ENCODE assay signal across 8 cellular contexts in the genomic region with DNA sequence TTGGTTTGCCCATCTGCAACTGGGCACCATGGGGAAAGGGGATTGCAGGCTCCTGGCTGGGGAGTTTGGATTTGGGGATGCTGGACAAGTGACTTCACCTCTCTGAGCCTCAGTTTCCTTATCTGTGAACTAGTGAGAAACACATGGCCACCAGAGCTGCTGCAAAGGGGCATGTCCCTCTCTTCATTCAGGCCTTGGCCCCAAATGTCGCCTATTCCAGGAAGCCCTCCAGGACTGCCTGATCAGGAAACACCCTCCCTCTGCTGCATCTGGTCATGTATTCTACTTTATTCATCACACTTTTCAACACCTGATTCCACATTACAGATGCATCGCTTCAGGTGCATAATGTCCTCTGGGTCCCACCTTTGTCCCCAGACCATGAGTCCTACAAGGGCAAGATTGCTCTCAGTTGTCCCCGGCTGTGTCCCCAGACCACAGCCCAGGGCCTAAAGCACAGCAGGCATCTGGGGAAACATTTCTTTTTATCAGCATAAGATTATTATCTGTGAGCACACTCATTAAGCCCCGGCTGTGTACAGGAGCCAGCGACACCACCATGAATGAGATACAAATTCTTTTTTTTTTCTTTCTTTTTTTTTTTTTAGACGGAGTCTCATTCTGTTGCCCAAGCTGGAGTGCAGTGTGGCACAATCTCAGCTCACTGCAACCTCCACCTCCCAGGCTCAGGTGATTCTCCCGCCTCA. TPM values are rescaled to one million over a fixed set of nuclear protein-coding genes. Genes with fewer than 3 reads are reported as not detected.
DNase-seq lines count a peak whose midpoint lies in the region; ATAC-seq and TF ChIP-seq lines count a peak whose summit lies in the region.

No MANE protein-coding gene starts in this region.

- in situ Hi-C loops in transverse colon (cut with MboI; ENCODE audit: low pct_ligation_motif_present in 1 of 4, low pct_unique_long_range_greater_than_20kb in 1 of 4, low sequenced_read_pairs in 3 of 4): no loop called here

- H3K4me3 ChIP-seq in left lung (peak overlapping the region in 1 of 2 donors; percentile 33), transverse colon (peak overlapping the region in 3 of 4 donors; percentile 20 to 45 (median 21))

- DNase-seq in activated T-cell treated with anti-CD3 and anti-CD28 coated beads, Interleukin-2, amount 50 U/mL, for 72 hours: no peak
- DNase-seq in activated T-cell treated with anti-CD3 and anti-CD28 coated beads for 4 hours (no peak), left lung (no peak), transverse colon (no peak), GM20000 (ENCODE audit: low spot score) (no peak), NCI-H446 treated with DMSO at 0.1 percent for 48 hours (lab: John Stamatoyannopoulos, UW) (no peak)
- no peak for DNase-seq in activated CD8-positive, alpha-beta T cell treated with anti-CD3 and anti-CD28 coated beads for 36 hours

- no peak for TF ChIP-seq POLR2A in transverse colon (IDR thresholded peaks at IDR 0.05)

- WGBS in transverse colon (ENCODE audit: low coverage in 1 of 2), 2 donors: 63 to 100% methylated on average over 1 to 7 of the region's 7 CpGs

- intact Hi-C loops in activated CD8-positive, alpha-beta T cell treated with anti-CD3 and anti-CD28 coated beads for 36 hours (cut with micrococcal nuclease): no loop called here
- intact Hi-C loops in left lung (cut with DNase I): no loop called here
- intact Hi-C loops in transverse colon (cut with DNase I; ENCODE audit: low total_unique reads): no loop called here

- no peak for TF ChIP-seq CTCF in activated CD8-positive, alpha-beta T cell treated with anti-CD3 and anti-CD28 coated beads for 36 hours (IDR thresholded peaks at IDR 0.05)
- TF ChIP-seq CTCF in left lung (IDR thresholded peaks at IDR 0.05) (no peak), transverse colon (IDR thresholded peaks at IDR 0.05) (no peak), GM20000 (IDR thresholded peaks at IDR 0.05; ENCODE audit: extremely low read depth, missing control alignments) (no peak)

- H3K27me3 ChIP-seq in left lung: no peaks in the 10 kb centered on the region
- H3K27me3 ChIP-seq in transverse colon: peaks cover 1% of the 10 kb centered on the region

- H3K36me3 ChIP-seq in left lung (no peaks in the 10 kb centered on the region), transverse colon (no peaks in the 10 kb centered on the region)

- peaks cover 8 to 39% of the 10 kb centered on the region in 2 donors for H3K4me1 ChIP-seq in left lung
- H3K4me1 ChIP-seq in transverse colon: peaks cover 9 to 37% (median 26%) of the 10 kb centered on the region in 4 donors

- peaks cover 0 to 6% of the 10 kb centered on the region in 2 donors for H3K9me3 Mint-ChIP-seq in activated T-cell treated with anti-CD3 and anti-CD28 coated beads, Interleukin-2, amount 50 U/mL, for 72 hours
- peaks cover 2% of the 10 kb centered on the region for H3K9me3 Mint-ChIP-seq in activated CD8-positive, alpha-beta T cell treated with anti-CD3 and anti-CD28 coated beads for 36 hours

- peaks cover 3 to 4% of the 10 kb centered on the region in 2 donors for H3K36me3 Mint-ChIP-seq in activated T-cell treated with anti-CD3 and anti-CD28 coated beads, Interleukin-2, amount 50 U/mL, for 72 hours (ENCODE audit: insufficient read depth in 2 of 2)
- H3K36me3 Mint-ChIP-seq in activated CD8-positive, alpha-beta T cell treated with anti-CD3 and anti-CD28 coated beads for 36 hours (ENCODE audit: low read depth): no peaks in the 10 kb centered on the region

- H3K9me3 ChIP-seq in left lung (no peaks in the 10 kb centered on the region), transverse colon (peaks cover 0 to 3% of the 10 kb centered on the region in 2 donors)

- H3K4me3 Mint-ChIP-seq in activated T-cell treated with anti-CD3 and anti-CD28 coated beads, Interleukin-2, amount 50 U/mL, for 72 hours: peak overlapping the region; percentile 81 to 82
- peak overlapping the region; percentile 51 for H3K4me3 Mint-ChIP-seq in activated CD8-positive, alpha-beta T cell treated with anti-CD3 and anti-CD28 coated beads for 36 hours

- CTCF ChIA-PET in activated CD8-positive, alpha-beta T cell treated with anti-CD3 and anti-CD28 coated beads for 36 hours (lab: Charles Lee): interaction anchor here (0.9 to 2.4 kb wide), 12 partner anchors 11 to 147 kb away, joined by 3 to 15 read pairs (median 4); a partner anchor contains a TSS

- H3K27me3 Mint-ChIP-seq in activated T-cell treated with anti-CD3 and anti-CD28 coated beads, Interleukin-2, amount 50 U/mL, for 72 hours (ENCODE audit: low read depth): no peaks in the 10 kb centered on the region
- H3K27me3 Mint-ChIP-seq in activated CD8-positive, alpha-beta T cell treated with anti-CD3 and anti-CD28 coated beads for 36 hours: peaks cover 2% of the 10 kb centered on the region

- POLR2A ChIA-PET in activated CD8-positive, alpha-beta T cell treated with anti-CD3 and anti-CD28 coated beads for 36 hours (lab: Charles Lee): interaction anchor here (0.7 to 3.0 kb wide), 12 partner anchors 9 to 173 kb away, joined by 3 to 15 read pairs (median 4); a partner anchor contains a TSS

- peak in 1 of 2 donors; percentile 12 for ATAC-seq in activated T-cell treated with anti-CD3 and anti-CD28 coated beads, Interleukin-2, amount 50 U/mL, for 72 hours (replicated peaks in 1 of 2)
- ATAC-seq in activated CD8-positive, alpha-beta T cell treated with anti-CD3 and anti-CD28 coated beads for 36 hours: peak; percentile 23
- ATAC-seq in left lung: no peak
- no peak for ATAC-seq in GM18870 (IDR thresholded peaks at IDR 0.05; ENCODE audit: unreplicated experiment)

- TF ChIP-seq EP300 in transverse colon (IDR thresholded peaks at IDR 0.05; ENCODE audit: low read depth): no peak

- H3K27ac ChIP-seq in left lung (peak overlapping the region; percentile 72 to 74), transverse colon (peak overlapping the region; percentile 42 to 73 (median 60))

- H3K4me1 Mint-ChIP-seq in activated T-cell treated with anti-CD3 and anti-CD28 coated beads, Interleukin-2, amount 50 U/mL, for 72 hours (ENCODE audit: low read depth): peaks cover 58% of the 10 kb centered on the region
- H3K4me1 Mint-ChIP-seq in activated CD8-positive, alpha-beta T cell treated with anti-CD3 and anti-CD28 coated beads for 36 hours (ENCODE audit: low read depth): peaks cover 42% of the 10 kb centered on the region

- peak overlapping the region; percentile 79 for H3K27ac Mint-ChIP-seq in activated T-cell treated with anti-CD3 and anti-CD28 coated beads, Interleukin-2, amount 50 U/mL, for 72 hours
- H3K27ac Mint-ChIP-seq in activated CD8-positive, alpha-beta T cell treated with anti-CD3 and anti-CD28 coated beads for 36 hours: peak overlapping the region; percentile 79

RNA-seq across cellular contexts. Expression of a gene that starts 37.5 kb away (rescaled TPM):
- total RNA-seq in activated T-cell treated with anti-CD3 and anti-CD28 coated beads, Interleukin-2, amount 50 U/mL, for 72 hours: 10 to 100 TPM; 41.4 to 47.9 TPM
- 10 to 100 TPM; 29.1 TPM for total RNA-seq in activated CD8-positive, alpha-beta T cell treated with anti-CD3 and anti-CD28 coated beads for 36 hours
- total RNA-seq in left lung (10 to 100 TPM; 23.3 to 37.8 TPM), transverse colon (10 to 100 TPM; 28.9 to 69.6 (median 42.7) TPM)

RNA-seq across cellular contexts. Expression of a gene that starts 41.3 kb away (rescaled TPM):
- 10 to 100 TPM; 13.4 to 20.4 TPM for total RNA-seq in activated T-cell treated with anti-CD3 and anti-CD28 coated beads, Interleukin-2, amount 50 U/mL, for 72 hours
- 10 to 100 TPM; 25.6 to 27.2 TPM for total RNA-seq in activated CD8-positive, alpha-beta T cell treated with anti-CD3 and anti-CD28 coated beads for 36 hours
- total RNA-seq in left lung (1 to 10 TPM; 3.1 to 5.4 TPM), transverse colon (1 to 10 TPM in 1 of 4 donors, under 1 TPM in 1, not detected in 2; 0.55 to 2.1 TPM)

RNA-seq across cellular contexts. Expression of a gene that starts 52.1 kb away (rescaled TPM):
- total RNA-seq in activated T-cell treated with anti-CD3 and anti-CD28 coated beads, Interleukin-2, amount 50 U/mL, for 72 hours: 10 to 100 TPM; 22.4 to 23.2 TPM
- total RNA-seq in activated CD8-positive, alpha-beta T cell treated with anti-CD3 and anti-CD28 coated beads for 36 hours: 10 to 100 TPM; 23.1 to 23.3 TPM
- total RNA-seq in left lung: 10 to 100 TPM; 17.0 to 30.3 TPM
- total RNA-seq in transverse colon: 10 to 100 TPM; 27.2 to 53.5 (median 32.7) TPM
